21 cellular contexts compared by ENCODE assay signal in genomic region chr11:61901353-61901858, GRCh38. TPM values are rescaled to one million over a fixed set of nuclear protein-coding genes. Genes with fewer than 3 reads are reported as not detected.
"Had no signal": no experiment of that assay in that cellular context is flagged by ENCODE, and none has a peak within 500 bp of the region (broad histone marks: within the 10 kb centered on the region; RNA-seq: fewer than 3 reads in every experiment).

No MANE protein-coding gene starts in this region.

- FAIRE-seq: astrocyte, kidney had no signal

- H3K27me3 ChIP-seq: adrenal gland, breast epithelium, esophagus muscularis mucosa, gastroesophageal sphincter, heart left ventricle, thyroid gland had no signal

- H3K4me3 ChIP-seq: adrenal gland, breast epithelium, esophagus muscularis mucosa, gastroesophageal sphincter, heart left ventricle, thyroid gland had no signal

- DNase-seq: activated CD4-positive, alpha-beta T cell treated with anti-CD3 and anti-CD28 coated beads, Interleukin-2, amount 50 U/mL, for 1 hour; activated CD4-positive, CD25-positive, alpha-beta regulatory T cell treated with anti-CD3 and anti-CD28 coated beads, Interleukin-2, amount 50 U/mL, for 72 hours; activated gamma-delta T cell; adrenal gland; cerebellar nuclear complex; effector CD4-positive, alpha-beta T cell; heart left ventricle; kidney; midbrain; stimulated activated CD4-positive, alpha-beta T cell treated with anti-CD3 and anti-CD28 coated beads, Interleukin-12 subunit alpha, Interleukin-12 subunit beta, amount 100 ng/mL, for 4 hours; stimulated activated CD4-positive, alpha-beta T cell treated with anti-CD3 and anti-CD28 coated beads, Interleukin-2, amount 100 ng/mL, for 24 hours; stimulated activated naive CD4-positive, alpha-beta T cell treated with Interleukin-2 at 50 U/mL for 16 hours; thyroid gland had no signal

- H3K9me3 ChIP-seq: adrenal gland, breast epithelium, esophagus muscularis mucosa, gastroesophageal sphincter, heart left ventricle, thyroid gland had no signal

- H3K27ac ChIP-seq: adrenal gland, esophagus muscularis mucosa, gastroesophageal sphincter, heart left ventricle, thyroid gland, VCaP had no signal

- H3K36me3 ChIP-seq: breast epithelium had no signal

- ATAC-seq: activated naive CD4-positive, alpha-beta T cell treated with anti-CD3 and anti-CD28 coated beads, Interleukin-2, amount 50 U/mL, for 72 hours; gastroesophageal sphincter; heart left ventricle; left lobe of liver had no signal

- H3K4me1 ChIP-seq: adrenal gland, thyroid gland had no signal

RNA-seq across cellular contexts. Expression of gene RAB3IL1, which starts 16.0 kb away (rescaled TPM):
- total RNA-seq: activated CD8-positive, alpha-beta memory T cell treated with anti-CD3 and anti-CD28 coated beads for 36 hours had no signal

RNA-seq across cellular contexts. Expression of gene BEST1, which starts 48.7 kb away (rescaled TPM):
- total RNA-seq: activated CD8-positive, alpha-beta memory T cell treated with anti-CD3 and anti-CD28 coated beads for 36 hours had no signal
